14 cellular contexts compared by ENCODE assay signal in genomic region chr21:14097881-14098499, GRCh38.
DNase-seq lines count a peak whose midpoint lies in the region; ATAC-seq, FAIRE-seq and TF ChIP-seq lines count a peak whose summit lies in the region.
"Had no signal": no experiment of that assay in that cellular context is flagged by ENCODE, and none has a peak within 500 bp of the region (broad histone marks: within the 10 kb centered on the region; RNA-seq: fewer than 3 reads in every experiment).

No MANE protein-coding gene starts in this region.

- no peak overlapping the region for H2BK120ac ChIP-seq in H1 (replicated peaks; ENCODE audit: low read depth, low read length)

- TF ChIP-seq CTCF in HepG2 (CRISPR knock-in tag; IDR thresholded peaks at IDR 0.05) (no peak), right lobe of liver (IDR thresholded peaks at IDR 0.05) (no peak), H1 (IDR thresholded peaks at IDR 0.05; ENCODE audit: control extremely low read depth in 1 of 3, insufficient read depth in 1 of 3, low read depth in 1 of 3, low read length in 3 of 3) (no peak), GM13977 (IDR thresholded peaks at IDR 0.05; ENCODE audit: extremely low read depth, insufficient read depth, missing control alignments) (no peak)

- no peak for DNase-seq in HepG2 (ENCODE audit: low spot score)
- no peak for DNase-seq in right lobe of liver
- DNase-seq in HTR-8/SVneo (ENCODE audit: insufficient read length, low spot score) = no peak
- DNase-seq in H1 (ENCODE audit: low read depth in 1 of 2, low spot score in 2 of 2) = no peak
- DNase-seq in GM13977 (ENCODE audit: low spot score) = no peak
- DNase-seq: 8988T, AML-193, DMS53, GF-D8, KBM-7 had no signal

- no peaks in the 10 kb centered on the region for H3K79me2 ChIP-seq in HepG2 (ENCODE audit: insufficient read depth, low read length)
- H3K79me2 ChIP-seq in H1 (ENCODE audit: control insufficient read depth in 1 of 2, insufficient read depth in 2 of 2, low read length in 2 of 2) = no peaks in the 10 kb centered on the region

- H4K8ac ChIP-seq in H1 (ENCODE audit: extremely low read depth, insufficient read depth, low read length) = no peak overlapping the region

- TF ChIP-seq RAD21 in HepG2 (CRISPR knock-in tag; IDR thresholded peaks at IDR 0.05) = no peak
- no peak for TF ChIP-seq RAD21 in H1 (IDR thresholded peaks at IDR 0.05 in 1 of 2, conservative IDR thresholded peaks at IDR 0.05 in 1 of 2; ENCODE audit: low read depth in 2 of 2, low read length in 2 of 2)

- no peak overlapping the region for H3K18ac ChIP-seq in H1 (ENCODE audit: extremely low read depth, low read length)

- H2BK15ac ChIP-seq in H1 (ENCODE audit: low read length) = no peak overlapping the region

- POLR2A ChIA-PET in HepG2 (lab: Yijun Ruan, JAX) (no interaction called here), H1 (lab: Charles Lee; ENCODE audit: partially characterized antibody) (no interaction called here)

- TF ChIP-seq POLR2A in HepG2 (IDR thresholded peaks at IDR 0.05; ENCODE audit: insufficient read depth in 1 of 2, low read depth in 2 of 2, low read length in 2 of 2) = no peak
- no peak for TF ChIP-seq POLR2A in right lobe of liver (IDR thresholded peaks at IDR 0.05)
- TF ChIP-seq POLR2A in H1 (IDR thresholded peaks at IDR 0.05; ENCODE audit: control extremely low read depth in 1 of 2, low read depth in 2 of 2, low read length in 2 of 2) = no peak

- H4K20me1 ChIP-seq in HepG2 (ENCODE audit: insufficient read depth, low read length) = no peaks in the 10 kb centered on the region
- peaks cover 0 to 4% of the 10 kb centered on the region in 2 experiments for H4K20me1 ChIP-seq in H1 (replicated peaks in 1 of 2; ENCODE audit: control insufficient read depth in 1 of 2, insufficient read depth in 2 of 2, low read length in 2 of 2)
- H4K20me1 ChIP-seq: BLaER1 had no signal

- H4K5ac ChIP-seq in H1 (ENCODE audit: insufficient read length, low read depth, low read length) = no peak overlapping the region

- H3K27ac ChIP-seq in HepG2 (ENCODE audit: extremely low read length, insufficient read depth, low read length) (no peak overlapping the region), right lobe of liver (no peak overlapping the region), H1 (ENCODE audit: low read depth, low read length) (no peak overlapping the region)
- H3K27ac ChIP-seq: BLaER1 had no signal

- H3K23me2 ChIP-seq in H1 (ENCODE audit: low read depth, low read length) = peaks cover 6% of the 10 kb centered on the region; the same call in 1 of the 2 replicates

- H2AK5ac ChIP-seq in H1 (ENCODE audit: low read depth, low read length) = no peak overlapping the region; the same call in 1 of the 2 replicates

- H3K36me3 ChIP-seq in HepG2 (replicated peaks in 1 of 2; ENCODE audit: control insufficient read depth in 1 of 2, insufficient read depth in 2 of 2, low read length in 2 of 2) (no peaks in the 10 kb centered on the region; a peak in 1 of 5 replicates), right lobe of liver (no peaks in the 10 kb centered on the region), H1 (ENCODE audit: control insufficient read depth in 2 of 4, insufficient read depth in 4 of 4, low read length in 3 of 4) (peaks cover 0 to 7% (median 5%) of the 10 kb centered on the region in 4 experiments; a peak in 2 of 8 replicates)

- WGBS in HepG2 (ENCODE audit: low lambda C conversion rate) = 88% methylated on average over 2 of the region's 2 CpGs
- WGBS in right lobe of liver (ENCODE audit: insufficient coverage, low coverage, low lambda C conversion rate, missing lambda C conversion rate) = 79% methylated on average over 2 of the region's 2 CpGs
- 80% methylated on average over 2 of the region's 2 CpGs; no CpG with 5 or more reads in 1 of the 2 experiments for WGBS in H1 (ENCODE audit: extremely low coverage in 1 of 2, insufficient coverage in 1 of 2, insufficient read length in 1 of 2, insufficient replicate concordance in 2 of 2, low coverage in 1 of 2, low lambda C conversion rate in 2 of 2, missing lambda C conversion rate in 1 of 2), 2 experiments

- H3K9me3 ChIP-seq in HepG2 (ENCODE audit: low read length) = no peaks in the 10 kb centered on the region
- H3K9me3 ChIP-seq in right lobe of liver = no peaks in the 10 kb centered on the region
- no peaks in the 10 kb centered on the region for H3K9me3 ChIP-seq in H1 (ENCODE audit: insufficient read depth in 2 of 2, low read depth in 1 of 2, low read length in 1 of 2)
- H3K9me3 ChIP-seq: BLaER1 had no signal

- H3K4ac ChIP-seq in H1 (replicated peaks; ENCODE audit: insufficient read length, low read depth, low read length) = no peak overlapping the region

- no peak for FAIRE-seq in HepG2 (lab: Jason Lieb, UNC)
- FAIRE-seq in HTR-8/SVneo (lab: Jason Lieb, UNC) = peak; percentile 99
- FAIRE-seq in H1 (lab: Jason Lieb, UNC) = no peak

- TF ChIP-seq EP300 in HepG2 (IDR thresholded peaks at IDR 0.05; ENCODE audit: low read depth in 2 of 2, low read length in 2 of 2) (no peak), HepG2 (CRISPR knock-in tag; IDR thresholded peaks at IDR 0.05; ENCODE audit: borderline replicate concordance) (no peak), H1 (IDR thresholded peaks at IDR 0.05; ENCODE audit: borderline replicate concordance in 1 of 2, low read depth in 2 of 2, low read length in 2 of 2) (no peak)

- BruUV-seq in HepG2 (replicated peaks; lab: Mats Ljungman, UMichigan) = no TSS peak

- no peak overlapping the region for H3K4me3 ChIP-seq in HepG2 (replicated peaks in 1 of 3; ENCODE audit: insufficient read depth in 1 of 3, low read depth in 2 of 3, low read length in 3 of 3)
- no peak overlapping the region for H3K4me3 ChIP-seq in right lobe of liver
- H3K4me3 ChIP-seq in H1 (ENCODE audit: extremely low read depth in 1 of 4, insufficient read depth in 2 of 4, low read depth in 3 of 4, low read length in 4 of 4) = no peak overlapping the region
- H3K4me3 ChIP-seq: BLaER1 had no signal

- intact Hi-C loops in HepG2 (cut with micrococcal nuclease; ENCODE audit: unreplicated experiment) = no loop called here
- intact Hi-C loops in right lobe of liver (cut with DNase I) = no loop called here

- H2AFZ ChIP-seq in HepG2 (ENCODE audit: low read length) (no peak overlapping the region), H1 (ENCODE audit: low read length) (no peak overlapping the region)

- no peak overlapping the region for H3K14ac ChIP-seq in H1 (ENCODE audit: insufficient read length)

- CTCF ChIA-PET in HepG2 (lab: Yijun Ruan, JAX; ENCODE audit: low intra/inter-chr PET ratio, low total read pairs) (no interaction called here), H1 (lab: Charles Lee; ENCODE audit: partially characterized antibody) (no interaction called here)

- H3K56ac ChIP-seq in H1 (replicated peaks; ENCODE audit: insufficient read length, low read depth, low read length) = peak overlapping the region; percentile 46

- in situ Hi-C loops in HepG2 (cut with HindIII; ENCODE audit: extremely low pct_ligation_motif_present, low pct_unique_long_range_greater_than_20kb) = no loop called here
- in situ Hi-C loops in GM13977 (cut with MboI; ENCODE audit: low pct_unique_long_range_greater_than_20kb, low sequenced_read_pairs, unreplicated experiment) = no loop called here

- no peak overlapping the region for H4K91ac ChIP-seq in H1 (replicated peaks; ENCODE audit: insufficient read length, low read length)

- H3K4me1 ChIP-seq in HepG2 (ENCODE audit: insufficient read depth, low read length) (no peaks in the 10 kb centered on the region), right lobe of liver (no peaks in the 10 kb centered on the region), H1 (replicated peaks in 1 of 4; ENCODE audit: control insufficient read depth in 3 of 4, insufficient read depth in 4 of 4, low read length in 3 of 4) (no peaks in the 10 kb centered on the region)
- H3K4me1 ChIP-seq: BLaER1 had no signal

- H3K27me3 ChIP-seq in HepG2 (ENCODE audit: control insufficient read depth in 1 of 2, insufficient read depth in 2 of 2, low read length in 2 of 2) (no peaks in the 10 kb centered on the region), right lobe of liver (no peaks in the 10 kb centered on the region), H1 (replicated peaks in 1 of 4; ENCODE audit: control insufficient read depth in 3 of 4, extremely low read depth in 1 of 4, insufficient read depth in 3 of 4, low read length in 3 of 4) (no peaks in the 10 kb centered on the region)
- H3K27me3 ChIP-seq: BLaER1 had no signal

- H3K9ac ChIP-seq in HepG2 (ENCODE audit: insufficient read depth, low read depth, low read length) (no peak overlapping the region), H1 (replicated peaks in 1 of 4; ENCODE audit: extremely low read depth in 1 of 4, low read depth in 3 of 4, low read length in 3 of 4) (no peak overlapping the region)
- H3K9ac ChIP-seq: BLaER1 had no signal

- H2BK12ac ChIP-seq in H1 (ENCODE audit: low read depth, low read length) = no peak overlapping the region

- ATAC-seq in HepG2 (no peak), right lobe of liver (no peak), GM18870 (IDR thresholded peaks at IDR 0.05; ENCODE audit: unreplicated experiment) (no peak), GM18498 (IDR thresholded peaks at IDR 0.05; ENCODE audit: unreplicated experiment) (no peak)
- ATAC-seq: HCT116 had no signal

- H3K23ac ChIP-seq in H1 (ENCODE audit: insufficient read length) = no peak overlapping the region

- H2BK5ac ChIP-seq in H1 (ENCODE audit: low read depth, low read length) = no peak overlapping the region; the same call in 1 of the 2 replicates

- H3K4me2 ChIP-seq in HepG2 (ENCODE audit: low read depth, low read length) = no peak overlapping the region
- no peak overlapping the region for H3K4me2 ChIP-seq in H1 (ENCODE audit: insufficient read depth in 1 of 2, low read depth in 2 of 2, low read length in 2 of 2)
- H3K4me2 ChIP-seq: BLaER1 had no signal

- H2BK20ac ChIP-seq in H1 (ENCODE audit: low read length) = no peak overlapping the region

- H3K79me1 ChIP-seq in H1 (ENCODE audit: low read depth, low read length) = no peaks in the 10 kb centered on the region

TF ChIP-seq in HepG2, 621 proteins besides CTCF, POLR2A, EP300 and RAD21 (continues in another document):
- TF ChIP-seq CREB1 (IDR thresholded peaks at IDR 0.05) (peak; percentile 92), CREB1 (CRISPR knock-in tag; IDR thresholded peaks at IDR 0.05) (no peak)

TF ChIP-seq in H1, 55 proteins besides CTCF, POLR2A, EP300 and RAD21 (continues in another document):
- TF ChIP-seq MAX (IDR thresholded peaks at IDR 0.05) (no peak), EZH2 (IDR thresholded peaks at IDR 0.05; ENCODE audit: low read depth, low read length, severe bottlenecking) (no peak), RBBP5 (IDR thresholded peaks at IDR 0.05; ENCODE audit: borderline replicate concordance, low read depth, low read length) (no peak)
